15 cellular contexts compared by ENCODE assay signal in the genomic region with DNA sequence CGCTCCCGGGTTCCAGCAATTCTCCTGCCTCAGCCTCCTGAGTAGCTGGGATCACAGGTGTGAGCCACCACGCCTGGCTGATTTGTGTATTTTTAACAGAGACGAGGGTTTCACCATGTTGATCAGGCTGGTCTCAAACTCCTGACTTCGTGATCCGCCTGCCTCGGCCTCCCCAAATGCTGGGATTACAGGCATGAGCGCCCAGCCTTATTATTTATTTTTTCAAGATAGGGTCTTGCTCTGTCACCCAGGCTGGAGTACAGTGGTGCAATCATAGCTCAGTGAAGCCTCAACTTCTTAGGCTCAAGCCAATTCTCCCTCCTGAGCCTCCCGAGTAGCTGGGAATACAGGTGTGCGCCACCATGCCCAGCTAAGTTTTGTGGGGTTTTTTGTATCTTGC. TPM values are rescaled to one million over a fixed set of nuclear protein-coding genes. Genes with fewer than 3 reads are reported as not detected.
A peak's percentile ranks its signal among the peaks of the same experiment; 100 is the strongest.
DNase-seq lines count a peak whose midpoint lies in the region; ATAC-seq, FAIRE-seq and TF ChIP-seq lines count a peak whose summit lies in the region.
"Not testable (repeated sequence)": the region's sequence is repeated elsewhere in the genome, so short reads cannot be mapped to it uniquely, and the experiment has no call there.
"Had no signal": no experiment of that assay in that cellular context is flagged by ENCODE, and none has a peak within 500 bp of the region (broad histone marks: within the 10 kb centered on the region; RNA-seq: fewer than 3 reads in every experiment).

No MANE protein-coding gene starts in this region.

- not testable (repeated sequence) for H3K79me1 ChIP-seq in H1 (ENCODE audit: low read depth, low read length)

- H4K20me1 ChIP-seq in BLaER1 treated with 17β-estradiol and CSF1 and Interleukin-3, amounts not matched to agents 10 nM and 100 nM: peaks cover 0 to 15% (median 9%) of the 10 kb centered on the region in 11 experiments; a peak in 9 of 22 replicates
- H4K20me1 ChIP-seq in H1 (replicated peaks in 1 of 2; ENCODE audit: control insufficient read depth in 1 of 2, insufficient read depth in 2 of 2, low read length in 2 of 2); HepG2 (ENCODE audit: insufficient read depth, low read length): not testable (repeated sequence)

- H2BK120ac ChIP-seq in H1 (replicated peaks; ENCODE audit: low read depth, low read length): not testable (repeated sequence)

- H2BK20ac ChIP-seq in H1 (ENCODE audit: low read length): not testable (repeated sequence)

- not testable (repeated sequence) for BruUV-seq in HepG2 (replicated peaks; lab: Mats Ljungman, UMichigan)

- not testable (repeated sequence) for FAIRE-seq in H1 (lab: Jason Lieb, UNC); HepG2 (lab: Jason Lieb, UNC)

- not testable (repeated sequence) for H2BK12ac ChIP-seq in H1 (ENCODE audit: low read depth, low read length)

- in situ Hi-C loops in HepG2 (cut with HindIII; ENCODE audit: extremely low pct_ligation_motif_present, low pct_unique_long_range_greater_than_20kb); transverse colon (cut with MboI; ENCODE audit: low pct_ligation_motif_present in 1 of 4, low pct_unique_long_range_greater_than_20kb in 1 of 4, low sequenced_read_pairs in 3 of 4): not testable (repeated sequence)

- ATAC-seq in right cardiac atrium, HepG2: not testable (repeated sequence)

- not testable (repeated sequence) for TF ChIP-seq POLR2A in H1 (IDR thresholded peaks at IDR 0.05; ENCODE audit: control extremely low read depth in 1 of 2, low read depth in 2 of 2, low read length in 2 of 2); HepG2 (IDR thresholded peaks at IDR 0.05; ENCODE audit: insufficient read depth in 1 of 2, low read depth in 2 of 2, low read length in 2 of 2); transverse colon (IDR thresholded peaks at IDR 0.05)

- H3K4me3 ChIP-seq in BLaER1 treated with 17β-estradiol and CSF1 and Interleukin-3, amounts not matched to agents 10 nM and 100 nM; H1 (ENCODE audit: extremely low read depth in 1 of 4, insufficient read depth in 2 of 4, low read depth in 3 of 4, low read length in 4 of 4); cardiac muscle cell; right cardiac atrium (ENCODE audit: low read length); HepG2 (replicated peaks in 1 of 3; ENCODE audit: insufficient read depth in 1 of 3, low read depth in 2 of 3, low read length in 3 of 3); rectal smooth muscle tissue (ENCODE audit: low read length); transverse colon: not testable (repeated sequence)

- H3K23ac ChIP-seq in H1 (ENCODE audit: insufficient read length): not testable (repeated sequence)

- not testable (repeated sequence) for H3K56ac ChIP-seq in H1 (replicated peaks; ENCODE audit: insufficient read length, low read depth, low read length)

- not testable (repeated sequence) for H3K79me2 ChIP-seq in H1 (ENCODE audit: control insufficient read depth in 1 of 2, insufficient read depth in 2 of 2, low read length in 2 of 2); HepG2 (ENCODE audit: insufficient read depth, low read length)

- not testable (repeated sequence) for H4K91ac ChIP-seq in H1 (replicated peaks; ENCODE audit: insufficient read length, low read length)

- 87% methylated on average over 10 of the region's 10 CpGs; no CpG with 5 or more reads in 1 of the 2 experiments for WGBS in H1 (ENCODE audit: extremely low coverage in 1 of 2, insufficient coverage in 1 of 2, insufficient read length in 1 of 2, insufficient replicate concordance in 2 of 2, low coverage in 1 of 2, low lambda C conversion rate in 2 of 2, missing lambda C conversion rate in 1 of 2), 2 experiments
- 90% methylated on average over 10 of the region's 10 CpGs for WGBS in right cardiac atrium
- 97% methylated on average over 10 of the region's 10 CpGs for WGBS in HepG2 (ENCODE audit: low lambda C conversion rate)
- 94% methylated on average over 10 of the region's 10 CpGs; no CpG with 5 or more reads in 1 of the 2 donors for WGBS in transverse colon (ENCODE audit: low coverage in 1 of 2), 2 donors

- not testable (repeated sequence) for H2AFZ ChIP-seq in H1 (ENCODE audit: low read length); HepG2 (ENCODE audit: low read length)

- H3K23me2 ChIP-seq in H1 (ENCODE audit: low read depth, low read length): not testable (repeated sequence)

- peak overlapping the region in 8 of 11 experiments; percentile 1 to 81 (median 52); a peak in 12 of 22 replicates for H3K9ac ChIP-seq in BLaER1 treated with 17β-estradiol and CSF1 and Interleukin-3, amounts not matched to agents 10 nM and 100 nM
- not testable (repeated sequence) for H3K9ac ChIP-seq in H1 (replicated peaks in 1 of 4; ENCODE audit: extremely low read depth in 1 of 4, low read depth in 3 of 4, low read length in 3 of 4); HepG2 (ENCODE audit: insufficient read depth, low read depth, low read length); rectal smooth muscle tissue (ENCODE audit: low read length)

- CTCF ChIA-PET in H1 (lab: Charles Lee; ENCODE audit: partially characterized antibody): interaction anchor here (0.8 to 1.5 kb wide), 3 partner anchors 8 to 83 kb away, joined by 3 to 7 read pairs (median 6); no protein-coding TSS in a partner anchor
- CTCF ChIA-PET in HepG2 (lab: Yijun Ruan, JAX; ENCODE audit: low intra/inter-chr PET ratio, low total read pairs): not testable (repeated sequence)

- not testable (repeated sequence) for H2BK15ac ChIP-seq in H1 (ENCODE audit: low read length)

- intact Hi-C loops in right cardiac atrium (cut with DNase I); transverse colon (cut with DNase I; ENCODE audit: low total_unique reads): not testable (repeated sequence)
- intact Hi-C loops in HepG2 (cut with micrococcal nuclease; ENCODE audit: unreplicated experiment): loop anchor here (10.0 kb wide), 2 partner anchors 55 to 145 kb away; no protein-coding TSS in a partner anchor

- DNase-seq in activated effector memory CD4-positive, alpha-beta T cell treated with anti-CD3 and anti-CD28 coated beads, Interleukin-2, amount 50 U/mL, for 16 hours: peak; percentile 19
- DNase-seq in H1 (ENCODE audit: low read depth in 1 of 2, low spot score in 2 of 2); cardiac muscle cell (ENCODE audit: low read depth in 1 of 2, low spot score in 1 of 2); HepG2 (ENCODE audit: low spot score): not testable (repeated sequence)
- DNase-seq in right cardiac atrium: peak; percentile 2 to 9 (median 5)
- DNase-seq in transverse colon: peak; percentile 1

- H3K36me3 ChIP-seq in BLaER1 treated with 17β-estradiol and CSF1 and Interleukin-3, amounts not matched to agents 10 nM and 100 nM; H1 (ENCODE audit: control insufficient read depth in 2 of 4, insufficient read depth in 4 of 4, low read length in 3 of 4); cardiac muscle cell; HepG2 (replicated peaks in 1 of 2; ENCODE audit: control insufficient read depth in 1 of 2, insufficient read depth in 2 of 2, low read length in 2 of 2); rectal smooth muscle tissue (ENCODE audit: control insufficient read depth, insufficient read depth, low read length); transverse colon: not testable (repeated sequence)

- H3K27me3 ChIP-seq in BLaER1 treated with 17β-estradiol and CSF1 and Interleukin-3, amounts not matched to agents 10 nM and 100 nM: peaks cover 0 to 31% (median 0%) of the 10 kb centered on the region in 11 experiments; a peak in 9 of 22 replicates
- H3K27me3 ChIP-seq in H1 (replicated peaks in 1 of 4; ENCODE audit: control insufficient read depth in 3 of 4, extremely low read depth in 1 of 4, insufficient read depth in 3 of 4, low read length in 3 of 4); right cardiac atrium (ENCODE audit: control insufficient read depth, insufficient read depth); HepG2 (ENCODE audit: control insufficient read depth in 1 of 2, insufficient read depth in 2 of 2, low read length in 2 of 2); rectal smooth muscle tissue (ENCODE audit: control insufficient read depth, insufficient read depth, low read length); transverse colon: not testable (repeated sequence)
- H3K27me3 ChIP-seq in cardiac muscle cell: peaks cover 12% of the 10 kb centered on the region

- peak overlapping the region in 8 of 11 experiments; percentile 30 to 93 (median 87); a peak in 15 of 22 replicates for H3K27ac ChIP-seq in BLaER1 treated with 17β-estradiol and CSF1 and Interleukin-3, amounts not matched to agents 10 nM and 100 nM
- H3K27ac ChIP-seq in H1 (ENCODE audit: low read depth, low read length); right cardiac atrium (ENCODE audit: low read length): not testable (repeated sequence)
- H3K27ac ChIP-seq in cardiac muscle cell (peak overlapping the region; percentile 80), HepG2 (ENCODE audit: extremely low read length, insufficient read depth, low read length) (peak overlapping the region; percentile 73), rectal smooth muscle tissue (ENCODE audit: low read depth, low read length) (peak overlapping the region; percentile 78), transverse colon (peak overlapping the region in 1 of 4 donors; percentile 50)

- not testable (repeated sequence) for H2AK5ac ChIP-seq in H1 (ENCODE audit: low read depth, low read length)

- not testable (repeated sequence) for TF ChIP-seq EP300 in H1 (IDR thresholded peaks at IDR 0.05; ENCODE audit: borderline replicate concordance in 1 of 2, low read depth in 2 of 2, low read length in 2 of 2); HepG2 (IDR thresholded peaks at IDR 0.05; ENCODE audit: low read depth in 2 of 2, low read length in 2 of 2); HepG2 (CRISPR knock-in tag; IDR thresholded peaks at IDR 0.05; ENCODE audit: borderline replicate concordance); transverse colon (IDR thresholded peaks at IDR 0.05; ENCODE audit: low read depth)

- H3K4me1 ChIP-seq in BLaER1 treated with 17β-estradiol and CSF1 and Interleukin-3, amounts not matched to agents 10 nM and 100 nM: peaks cover 100% of the 10 kb centered on the region in 10 experiments
- peaks cover 0 to 16% (median 4%) of the 10 kb centered on the region in 4 experiments; a peak in 5 of 7 replicates for H3K4me1 ChIP-seq in H1 (replicated peaks in 1 of 4; ENCODE audit: control insufficient read depth in 3 of 4, insufficient read depth in 4 of 4, low read length in 3 of 4)
- H3K4me1 ChIP-seq in cardiac muscle cell (ENCODE audit: low read depth): peaks cover 14% of the 10 kb centered on the region
- not testable (repeated sequence) for H3K4me1 ChIP-seq in right cardiac atrium (ENCODE audit: control insufficient read depth, insufficient read depth, low read length)
- peaks cover 86% of the 10 kb centered on the region for H3K4me1 ChIP-seq in HepG2 (ENCODE audit: insufficient read depth, low read length)
- peaks cover 26% of the 10 kb centered on the region for H3K4me1 ChIP-seq in rectal smooth muscle tissue (ENCODE audit: control insufficient read depth, insufficient read depth, low read length)
- peaks cover 17 to 31% (median 25%) of the 10 kb centered on the region in 4 donors for H3K4me1 ChIP-seq in transverse colon

- not testable (repeated sequence) for H3K9me3 ChIP-seq in BLaER1 treated with 17β-estradiol and CSF1 and Interleukin-3, amounts not matched to agents 10 nM and 100 nM (replicated peaks in 1 of 11); H1 (ENCODE audit: insufficient read depth in 2 of 2, low read depth in 1 of 2, low read length in 1 of 2); cardiac muscle cell (ENCODE audit: low read depth); right cardiac atrium (ENCODE audit: control insufficient read depth, low read length); HepG2 (ENCODE audit: low read length); transverse colon

- not testable (repeated sequence) for H3K14ac ChIP-seq in H1 (ENCODE audit: insufficient read length)

- peak overlapping the region; percentile 89 to 98 (median 94) for H3K4me2 ChIP-seq in BLaER1 treated with 17β-estradiol and CSF1 and Interleukin-3, amounts not matched to agents 10 nM and 100 nM
- H3K4me2 ChIP-seq in H1 (ENCODE audit: insufficient read depth in 1 of 2, low read depth in 2 of 2, low read length in 2 of 2); HepG2 (ENCODE audit: low read depth, low read length): not testable (repeated sequence)

- not testable (repeated sequence) for H3K18ac ChIP-seq in H1 (ENCODE audit: extremely low read depth, low read length)

- TF ChIP-seq RAD21 in H1 (IDR thresholded peaks at IDR 0.05 in 1 of 2, conservative IDR thresholded peaks at IDR 0.05 in 1 of 2; ENCODE audit: low read depth in 2 of 2, low read length in 2 of 2); HepG2 (CRISPR knock-in tag; IDR thresholded peaks at IDR 0.05): not testable (repeated sequence)

- H3K4ac ChIP-seq in H1 (replicated peaks; ENCODE audit: insufficient read length, low read depth, low read length): not testable (repeated sequence)

- H4K5ac ChIP-seq in H1 (ENCODE audit: insufficient read length, low read depth, low read length): not testable (repeated sequence)

- not testable (repeated sequence) for H4K8ac ChIP-seq in H1 (ENCODE audit: extremely low read depth, insufficient read depth, low read length)

- POLR2A ChIA-PET in H1 (lab: Charles Lee; ENCODE audit: partially characterized antibody) (interaction anchor here (1.8 kb wide), 1 partner anchor 14 kb away, joined by 4 read pairs; no protein-coding TSS in a partner anchor), HepG2 (lab: Yijun Ruan, JAX) (interaction anchor here (1.3 to 5.2 kb wide), 3 partner anchors 14 to 23 kb away, joined by 7 to 95 read pairs (median 8); a partner anchor contains a TSS)

- 0 out of 2 replicates have a peak overlapping the region, but pooled peaks have one; percentile 40 for H2BK5ac ChIP-seq in H1 (ENCODE audit: low read depth, low read length)

- not testable (repeated sequence) for TF ChIP-seq CTCF in H1 (IDR thresholded peaks at IDR 0.05; ENCODE audit: control extremely low read depth in 1 of 3, insufficient read depth in 1 of 3, low read depth in 1 of 3, low read length in 3 of 3); cardiac muscle cell (IDR thresholded peaks at IDR 0.05; ENCODE audit: low read depth, low read length); HepG2 (CRISPR knock-in tag; IDR thresholded peaks at IDR 0.05); transverse colon (IDR thresholded peaks at IDR 0.05)

RNA-seq across cellular contexts. Expression of a gene that starts 5.3 kb away (rescaled TPM):
- 5.4 and 5.8 TPM in 2 replicates for total RNA-seq in H1 (2021; fragmentation: NEBNext Ultra II Directional; extraction: Animal tissue kit (Norgen Biotek cat#: 25700))
- polyA plus RNA-seq in H1 (2011; rRNA removed): 6.1 and 8.1 TPM in 2 replicates
- polyA plus RNA-seq in H1 (2011; cell fraction: cytosol; rRNA removed): 7.0 TPM
- polyA plus RNA-seq in H1 (2011; cell fraction: nucleus; rRNA removed): 14.6 TPM
- 6.7 to 9.5 TPM (median 9.3 TPM) in 4 replicates for polyA plus RNA-seq in H1 (2012, experiment 1 of 2)
- polyA plus RNA-seq in H1 (2012, experiment 2 of 2): 10.2 TPM
- polyA plus RNA-seq in H1 (2013, experiment 1 of 2): 5.6 TPM
- 4.6 TPM for polyA plus RNA-seq in H1 (2013, experiment 2 of 2)
- polyA minus RNA-seq in H1 (2011; rRNA and poly(A)+ RNA removed): 4.6 and 6.6 TPM in 2 replicates
- polyA minus RNA-seq in H1 (2011; cell fraction: cytosol; rRNA and poly(A)+ RNA removed): 6.6 TPM
- polyA minus RNA-seq in H1 (2011; cell fraction: nucleus; rRNA and poly(A)+ RNA removed): 6.3 TPM
- 12.0 and 12.8 TPM in 2 replicates for total RNA-seq in cardiac muscle cell
- polyA plus RNA-seq in cardiac muscle cell: 9.6 and 14.4 TPM in 2 replicates
- total RNA-seq in right cardiac atrium: 1 to 10 TPM; 4.8 to 7.1 (median 6.4) TPM
- polyA plus RNA-seq in right cardiac atrium: 8.4 TPM
- total RNA-seq in HepG2 (2016; rRNA removed; fragmentation: Illumina TruSeq; extraction: Trizol): 18.3 and 24.6 TPM in 2 replicates
- total RNA-seq in HepG2 (2016; cell fraction: cytosol; rRNA removed; fragmentation: Illumina TruSeq; extraction: Trizol; ENCODE audit: low read depth): 23.5 and 25.0 TPM in 2 replicates
- 16.6 and 27.2 TPM in 2 replicates for total RNA-seq in HepG2 (2016; cell fraction: insoluble cytoplasmic fraction; rRNA removed; fragmentation: Illumina TruSeq; extraction: Trizol)
- total RNA-seq in HepG2 (2016; cell fraction: membrane; rRNA removed; fragmentation: Illumina TruSeq; extraction: Trizol): 46.3 and 47.4 TPM in 2 replicates
- total RNA-seq in HepG2 (2016; cell fraction: nucleus; rRNA removed; fragmentation: Illumina TruSeq; extraction: Trizol): 13.2 TPM in 2 replicates
- 10.5 and 15.0 TPM in 2 replicates for polyA plus RNA-seq in HepG2 (2011; rRNA removed)
- 11.8 and 14.5 TPM in 2 replicates for polyA plus RNA-seq in HepG2 (2011; cell fraction: cytosol; rRNA removed)
- polyA plus RNA-seq in HepG2 (2011; cell fraction: nucleus; rRNA removed): 19.8 and 24.0 TPM in 2 replicates
- polyA plus RNA-seq in HepG2 (2012): 15.3 and 21.4 TPM in 2 replicates
- polyA plus RNA-seq in HepG2 (2016; cell fraction: cytosol; fragmentation: Illumina TruSeq; extraction: Trizol; ENCODE audit: low read depth): 24.2 and 28.1 TPM in 2 replicates
- 17.0 and 28.9 TPM in 2 replicates for polyA plus RNA-seq in HepG2 (2016; cell fraction: insoluble cytoplasmic fraction; fragmentation: Illumina TruSeq; extraction: Trizol; ENCODE audit: low read depth)
- polyA plus RNA-seq in HepG2 (2016; cell fraction: membrane; fragmentation: Illumina TruSeq; extraction: Trizol; ENCODE audit: low read depth): 45.2 and 45.4 TPM in 2 replicates
- polyA plus RNA-seq in HepG2 (2016; cell fraction: nucleus; fragmentation: Illumina TruSeq; extraction: Trizol; ENCODE audit: insufficient read depth, low read depth): 26.8 and 30.8 TPM in 2 replicates
- 3.5 and 14.9 TPM in 2 replicates for polyA minus RNA-seq in HepG2 (2011; rRNA and poly(A)+ RNA removed; ENCODE audit: low replicate concordance)
- 7.5 and 11.2 TPM in 2 replicates for polyA minus RNA-seq in HepG2 (2011; cell fraction: cytosol; rRNA and poly(A)+ RNA removed)
- 5.2 and 7.6 TPM in 2 replicates for polyA minus RNA-seq in HepG2 (2011; cell fraction: nucleus; rRNA and poly(A)+ RNA removed)
- total RNA-seq in transverse colon: 100 to 1,000 TPM in 3 of 4 donors, 10 to 100 TPM in 1; 84.9 to 360 (median 169) TPM

RNA-seq across cellular contexts. Expression of a gene that starts 15.6 kb away (rescaled TPM):
- total RNA-seq in H1 (2021; fragmentation: NEBNext Ultra II Directional; extraction: Animal tissue kit (Norgen Biotek cat#: 25700)): 7.9 and 9.0 TPM in 2 replicates
- polyA plus RNA-seq in H1 (2011; rRNA removed) (3.9 and 5.8 TPM in 2 replicates), cardiac muscle cell (18.3 and 23.6 TPM in 2 replicates), right cardiac atrium (5.8 TPM), HepG2 (2011; rRNA removed) (21.0 and 21.7 TPM in 2 replicates)
- polyA plus RNA-seq in H1 (2011; cell fraction: cytosol; rRNA removed): 5.7 TPM
- 8.0 TPM for polyA plus RNA-seq in H1 (2011; cell fraction: nucleus; rRNA removed)
- 5.4 to 7.9 TPM (median 6.1 TPM) in 4 replicates for polyA plus RNA-seq in H1 (2012, experiment 1 of 2)
- 3.6 TPM for polyA plus RNA-seq in H1 (2012, experiment 2 of 2)
- polyA plus RNA-seq in H1 (2013, experiment 1 of 2): 7.3 TPM
- polyA plus RNA-seq in H1 (2013, experiment 2 of 2): 7.1 TPM
- 4.2 and 7.6 TPM in 2 replicates for polyA minus RNA-seq in H1 (2011; rRNA and poly(A)+ RNA removed)
- 3.3 TPM for polyA minus RNA-seq in H1 (2011; cell fraction: cytosol; rRNA and poly(A)+ RNA removed)
- 13.6 TPM for polyA minus RNA-seq in H1 (2011; cell fraction: nucleus; rRNA and poly(A)+ RNA removed)
- total RNA-seq in cardiac muscle cell (11.7 and 18.1 TPM in 2 replicates), right cardiac atrium (1 to 10 TPM; 6.3 to 8.8 (median 7.8) TPM), HepG2 (2016; rRNA removed; fragmentation: Illumina TruSeq; extraction: Trizol) (6.5 and 11.5 TPM in 2 replicates), transverse colon (10 to 100 TPM in 3 of 4 donors, 1 to 10 TPM in 1; 8.6 to 30.2 (median 16.9) TPM)
- total RNA-seq in HepG2 (2016; cell fraction: cytosol; rRNA removed; fragmentation: Illumina TruSeq; extraction: Trizol; ENCODE audit: low read depth): 2.6 and 3.0 TPM in 2 replicates
- 7.4 and 15.2 TPM in 2 replicates for total RNA-seq in HepG2 (2016; cell fraction: insoluble cytoplasmic fraction; rRNA removed; fragmentation: Illumina TruSeq; extraction: Trizol)
- 7.6 and 8.2 TPM in 2 replicates for total RNA-seq in HepG2 (2016; cell fraction: membrane; rRNA removed; fragmentation: Illumina TruSeq; extraction: Trizol)
- 21.5 and 23.4 TPM in 2 replicates for total RNA-seq in HepG2 (2016; cell fraction: nucleus; rRNA removed; fragmentation: Illumina TruSeq; extraction: Trizol)
- 12.5 and 14.3 TPM in 2 replicates for polyA plus RNA-seq in HepG2 (2011; cell fraction: cytosol; rRNA removed)
- polyA plus RNA-seq in HepG2 (2011; cell fraction: nucleus; rRNA removed): 59.5 and 79.7 TPM in 2 replicates
- polyA plus RNA-seq in HepG2 (2012): 14.5 and 16.2 TPM in 2 replicates
- polyA plus RNA-seq in HepG2 (2016; cell fraction: cytosol; fragmentation: Illumina TruSeq; extraction: Trizol; ENCODE audit: low read depth): 2.2 and 2.3 TPM in 2 replicates
- 11.0 and 11.3 TPM in 2 replicates for polyA plus RNA-seq in HepG2 (2016; cell fraction: insoluble cytoplasmic fraction; fragmentation: Illumina TruSeq; extraction: Trizol; ENCODE audit: low read depth)
- 3.6 and 3.8 TPM in 2 replicates for polyA plus RNA-seq in HepG2 (2016; cell fraction: membrane; fragmentation: Illumina TruSeq; extraction: Trizol; ENCODE audit: low read depth)
- 32.8 and 35.0 TPM in 2 replicates for polyA plus RNA-seq in HepG2 (2016; cell fraction: nucleus; fragmentation: Illumina TruSeq; extraction: Trizol; ENCODE audit: insufficient read depth, low read depth)
- polyA minus RNA-seq in HepG2 (2011; rRNA and poly(A)+ RNA removed; ENCODE audit: low replicate concordance): 12.8 and 23.5 TPM in 2 replicates
- 3.6 and 5.4 TPM in 2 replicates for polyA minus RNA-seq in HepG2 (2011; cell fraction: cytosol; rRNA and poly(A)+ RNA removed)
- 50.6 and 61.9 TPM in 2 replicates for polyA minus RNA-seq in HepG2 (2011; cell fraction: nucleus; rRNA and poly(A)+ RNA removed)

RNA-seq across cellular contexts. Expression of a gene that starts 23.2 kb away (rescaled TPM):
- not detected in 2 replicates for total RNA-seq in H1 (2021; fragmentation: NEBNext Ultra II Directional; extraction: Animal tissue kit (Norgen Biotek cat#: 25700))
- polyA plus RNA-seq in H1 (2011; rRNA removed): 0.05 TPM in 1 of 2 replicates, not detected in the other
- polyA plus RNA-seq in H1 (2011; cell fraction: cytosol; rRNA removed): 0.04 TPM
- polyA plus RNA-seq in H1 (2011; cell fraction: nucleus; rRNA removed): 0.16 TPM
- 0.08 to 0.14 TPM (median 0.13 TPM) in 3 of 4 replicates, not detected in the other for polyA plus RNA-seq in H1 (2012, experiment 1 of 2)
- not detected for polyA plus RNA-seq in H1 (2012, experiment 2 of 2)
- polyA plus RNA-seq in H1 (2013, experiment 1 of 2): not detected
- polyA plus RNA-seq in H1 (2013, experiment 2 of 2): 0.04 TPM
- polyA minus RNA-seq in H1 (2011; rRNA and poly(A)+ RNA removed): not detected in 2 replicates
- not detected for polyA minus RNA-seq in H1 (2011; cell fraction: cytosol; rRNA and poly(A)+ RNA removed)
- not detected for polyA minus RNA-seq in H1 (2011; cell fraction: nucleus; rRNA and poly(A)+ RNA removed)
- total RNA-seq in cardiac muscle cell: 3.4 TPM in 1 of 2 replicates, not detected in the other
- polyA plus RNA-seq in cardiac muscle cell: 0.10 TPM in 1 of 2 replicates, not detected in the other
- not detected for total RNA-seq in right cardiac atrium
- polyA plus RNA-seq in right cardiac atrium: not detected
- total RNA-seq in HepG2 (2016; rRNA removed; fragmentation: Illumina TruSeq; extraction: Trizol): 11.7 and 31.7 TPM in 2 replicates
- 6.8 and 8.3 TPM in 2 replicates for total RNA-seq in HepG2 (2016; cell fraction: cytosol; rRNA removed; fragmentation: Illumina TruSeq; extraction: Trizol; ENCODE audit: low read depth)
- total RNA-seq in HepG2 (2016; cell fraction: insoluble cytoplasmic fraction; rRNA removed; fragmentation: Illumina TruSeq; extraction: Trizol): 10.2 and 31.7 TPM in 2 replicates
- 10.9 and 11.0 TPM in 2 replicates for total RNA-seq in HepG2 (2016; cell fraction: membrane; rRNA removed; fragmentation: Illumina TruSeq; extraction: Trizol)
- 35.8 and 47.0 TPM in 2 replicates for total RNA-seq in HepG2 (2016; cell fraction: nucleus; rRNA removed; fragmentation: Illumina TruSeq; extraction: Trizol)
- 19.5 and 32.7 TPM in 2 replicates for polyA plus RNA-seq in HepG2 (2011; rRNA removed)
- 9.5 and 22.3 TPM in 2 replicates for polyA plus RNA-seq in HepG2 (2011; cell fraction: cytosol; rRNA removed)
- 171 and 205 TPM in 2 replicates for polyA plus RNA-seq in HepG2 (2011; cell fraction: nucleus; rRNA removed)
- polyA plus RNA-seq in HepG2 (2012): 20.0 and 28.3 TPM in 2 replicates
- polyA plus RNA-seq in HepG2 (2016; cell fraction: cytosol; fragmentation: Illumina TruSeq; extraction: Trizol; ENCODE audit: low read depth): 5.5 and 6.2 TPM in 2 replicates
- 14.3 and 20.7 TPM in 2 replicates for polyA plus RNA-seq in HepG2 (2016; cell fraction: insoluble cytoplasmic fraction; fragmentation: Illumina TruSeq; extraction: Trizol; ENCODE audit: low read depth)
- 8.5 and 9.6 TPM in 2 replicates for polyA plus RNA-seq in HepG2 (2016; cell fraction: membrane; fragmentation: Illumina TruSeq; extraction: Trizol; ENCODE audit: low read depth)
- 135 and 137 TPM in 2 replicates for polyA plus RNA-seq in HepG2 (2016; cell fraction: nucleus; fragmentation: Illumina TruSeq; extraction: Trizol; ENCODE audit: insufficient read depth, low read depth)
- 66.3 TPM in 1 of 2 replicates, not detected in the other for polyA minus RNA-seq in HepG2 (2011; rRNA and poly(A)+ RNA removed; ENCODE audit: low replicate concordance)
- polyA minus RNA-seq in HepG2 (2011; cell fraction: cytosol; rRNA and poly(A)+ RNA removed): 26.5 and 32.3 TPM in 2 replicates
- 88.4 and 113 TPM in 2 replicates for polyA minus RNA-seq in HepG2 (2011; cell fraction: nucleus; rRNA and poly(A)+ RNA removed)
- under 1 TPM in 2 of 4 donors, not detected in 2; 0.41 to 0.95 TPM for total RNA-seq in transverse colon
- total RNA-seq: CD4-positive, alpha-beta T cell; CD8-positive, alpha-beta memory T cell; GM12878; GM23248; H4; H9 had no signal
- polyA plus RNA-seq: A549; CD8-positive, alpha-beta memory T cell; GM12878; GM23248 had no signal
